Comparison of ENCODE assay signal across 4 cellular contexts in the genomic region with DNA sequence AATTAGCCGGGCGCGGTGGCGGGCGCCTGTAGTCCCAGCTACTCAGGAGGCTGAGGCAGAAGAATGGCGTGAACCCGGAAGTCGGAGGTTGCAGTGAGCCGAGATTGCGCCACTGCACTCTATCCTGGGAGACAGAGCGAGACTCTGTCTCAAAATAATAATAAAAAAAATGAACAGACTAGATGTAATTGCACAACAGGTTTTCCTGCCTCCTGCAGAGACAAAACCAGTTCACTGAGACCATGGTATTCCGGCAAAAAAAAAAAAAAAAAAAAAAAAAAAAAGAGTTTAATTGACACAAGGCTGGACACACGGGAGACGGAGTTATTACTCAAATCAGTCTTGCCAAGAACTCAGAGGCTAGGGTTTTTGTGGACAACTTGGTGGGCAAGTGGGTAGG. TPM values are rescaled to one million over a fixed set of nuclear protein-coding genes. Genes with fewer than 3 reads are reported as not detected.
"Had no signal": no experiment of that assay in that cellular context is flagged by ENCODE, and none has a peak within 500 bp of the region (broad histone marks: within the 10 kb centered on the region; RNA-seq: fewer than 3 reads in every experiment).

No MANE protein-coding gene starts in this region.

RNA-seq across cellular contexts. Expression of a gene that starts 58.7 kb away (rescaled TPM):
- total RNA-seq: HepG2, HT-29, HT1080 had no signal
- polyA plus RNA-seq: HepG2, K562 had no signal
